ENCODE assay signal across 8 cellular contexts in the genomic region with DNA sequence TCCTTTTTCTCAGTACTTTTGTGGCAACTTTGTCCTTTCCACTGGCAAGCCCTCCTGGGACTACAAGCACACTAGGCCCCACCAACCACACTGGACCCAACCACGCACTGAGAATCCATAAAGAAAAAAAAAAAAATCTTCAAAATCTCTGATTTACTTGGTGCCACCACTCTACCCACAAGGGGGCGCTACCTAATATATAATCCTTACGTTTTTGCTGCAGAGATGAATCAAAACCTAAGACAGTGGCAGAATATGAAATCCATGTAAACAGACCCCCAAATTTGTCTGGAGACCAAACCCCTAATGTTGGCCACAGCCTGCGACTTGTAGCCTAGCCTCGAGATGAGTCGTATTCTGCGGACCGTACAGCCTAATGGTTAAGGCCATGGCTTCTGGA.
DNase-seq lines count a peak whose midpoint lies in the region; ATAC-seq, FAIRE-seq and TF ChIP-seq lines count a peak whose summit lies in the region.

No MANE protein-coding gene starts in this region.

- H3K36me3 ChIP-seq in Panc1 (ENCODE audit: control insufficient read depth, insufficient read depth, low read length), result no peaks in the 10 kb centered on the region

- H3K9me3 ChIP-seq in Panc1 (ENCODE audit: control insufficient read depth, insufficient read depth, low read depth, low read length), result no peaks in the 10 kb centered on the region

- no TSS peak for BruUV-seq in Panc1 (replicated peaks; lab: Mats Ljungman, UMichigan)

- peaks cover 4% of the 10 kb centered on the region; the same call in 1 of the 2 replicates for H3K27me3 ChIP-seq in Panc1 (ENCODE audit: control insufficient read depth, insufficient read depth, low read length)

- DNase-seq in AG10803 (ENCODE audit: low read depth), result peak; percentile 0
- peak; percentile 3 for DNase-seq in GM13976 (ENCODE audit: low spot score)
- no peak for DNase-seq in Panc1 (ENCODE audit: low read depth, low spot score)
- peak in 1 of 2 donors; percentile 7 for DNase-seq in foreskin fibroblast
- no peak for DNase-seq in GM19239 (ENCODE audit: insufficient read length, low spot score)
- DNase-seq in activated effector memory CD4-positive, alpha-beta T cell treated with anti-CD3 and anti-CD28 coated beads, Interleukin-2, amount 50 U/mL, for 16 hours, result no peak

- no peaks in the 10 kb centered on the region for H3K4me1 ChIP-seq in Panc1 (ENCODE audit: control insufficient read depth, insufficient read depth, low read length)

- intact Hi-C loops in Panc1 (cut with micrococcal nuclease; ENCODE audit: unreplicated experiment), result no loop called here

- no peak for FAIRE-seq in GM19239 (lab: Jason Lieb, UNC)

- POLR2A ChIA-PET in Panc1 (lab: Charles Lee), result no interaction called here

- no peak for ATAC-seq in Panc1
- no peak for ATAC-seq in GM21360 (IDR thresholded peaks at IDR 0.05; ENCODE audit: unreplicated experiment)
- ATAC-seq in GM21423 (IDR thresholded peaks at IDR 0.05; ENCODE audit: unreplicated experiment), result no peak

- TF ChIP-seq CTCF in AG10803 (conservative IDR thresholded peaks at IDR 0.05; ENCODE audit: low read length), result peak; percentile 38
- peak; percentile 6 for TF ChIP-seq CTCF in GM13976 (IDR thresholded peaks at IDR 0.05; ENCODE audit: borderline replicate concordance, control extremely low read depth, extremely low read depth, insufficient read depth, missing control alignments)
- TF ChIP-seq CTCF in Panc1 (IDR thresholded peaks at IDR 0.05), result peak; percentile 83
- TF ChIP-seq CTCF in foreskin fibroblast (IDR thresholded peaks at IDR 0.05; ENCODE audit: low read depth, low read length), result peak; percentile 31

- in situ Hi-C loops in GM13976 (cut with MboI; ENCODE audit: low sequenced_read_pairs, unreplicated experiment), result loop anchor here (25.0 kb wide), 1 partner anchor 643 kb away; no protein-coding TSS in a partner anchor
- in situ Hi-C loops in Panc1 (cut with HindIII; ENCODE audit: low pct_unique_long_range_greater_than_20kb, low sequenced_read_pairs), result no loop called here

- no peak overlapping the region for H3K4me3 ChIP-seq in AG10803 (ENCODE audit: low read length)
- H3K4me3 ChIP-seq in Panc1 (ENCODE audit: low read depth in 2 of 2, low read length in 2 of 2), result no peak overlapping the region
- no peak overlapping the region for H3K4me3 ChIP-seq in foreskin fibroblast (ENCODE audit: low read depth in 1 of 2, low read length in 2 of 2)

- no peak overlapping the region for H3K27ac ChIP-seq in Panc1 (ENCODE audit: low read length)

- CTCF ChIA-PET in Panc1 (lab: Charles Lee), result interaction anchor here (0.8 kb wide), 1 partner anchor 682 kb away, joined by 8 read pairs; no protein-coding TSS in a partner anchor

Comparison
In these comparisons a context has a peak if more than half of its experiments do, and no peak if none do; other contexts are left out.
1. DNase-seq: peak in AG10803 (single experiment) and GM13976 (single experiment); none in Panc1 (single experiment), GM19239 (single experiment) and activated effector memory CD4-positive, alpha-beta T cell treated with anti-CD3 and anti-CD28 coated beads, Interleukin-2, amount 50 U/mL, for 16 hours (single experiment).
2. CTCF ChIP-seq: peak in every context shown above with its lines; median percentile 83 in Panc1; 38 in AG10803; 31 in foreskin fibroblast; 6 in GM13976.